Comparison of ENCODE assay signal across 21 cellular contexts in genomic region chr11:13313005-13313819, GRCh38. TPM values are rescaled to one million over a fixed set of nuclear protein-coding genes. Genes with fewer than 3 reads are reported as not detected.
DNase-seq lines count a peak whose midpoint lies in the region; TF ChIP-seq lines count a peak whose summit lies in the region.
"Had no signal": no experiment of that assay in that cellular context is flagged by ENCODE, and none has a peak within 500 bp of the region (broad histone marks: within the 10 kb centered on the region; RNA-seq: fewer than 3 reads in every experiment).

No MANE protein-coding gene starts in this region.

- peaks cover 5 to 62% (median 24%) of the 10 kb centered on the region in 3 donors for H3K36me3 Mint-ChIP-seq in CD8-positive, alpha-beta memory T cell
- no peaks in the 10 kb centered on the region for H3K36me3 Mint-ChIP-seq in nephron progenitor cell (ENCODE audit: low read depth)

- H3K36me3 ChIP-seq in CD8-positive, alpha-beta memory T cell (ENCODE audit: insufficient read depth, low read length): peaks cover 4% of the 10 kb centered on the region
- H3K36me3 ChIP-seq: brain microvascular endothelial cell, sigmoid colon, suprapubic skin had no signal

- no peak for DNase-seq in CD8-positive, alpha-beta memory T cell
- DNase-seq in HT1080 (ENCODE audit: low read depth) (peak; percentile 57), epithelial cell of esophagus (ENCODE audit: low read depth) (peak; percentile 71), nephron progenitor cell (no peak), C1 segment of cervical spinal cord (lab: John Stamatoyannopoulos, UW) (no peak), cerebellar nuclear complex (lab: John Stamatoyannopoulos, UW) (no peak), NCI-H526 (lab: John Stamatoyannopoulos, UW) (no peak)
- DNase-seq: activated CD4-positive, alpha-beta T cell treated with anti-CD3 and anti-CD28 coated beads for 4 hours; brain microvascular endothelial cell; DMS53; endodermal cell; left ventricle myocardium inferior; mucosa of descending colon; NCI-H1092 treated with DMSO at 0.1 percent for 48 hours; NCI-H2029; NCI-H2227 treated with DMSO at 0.1 percent for 48 hours; sigmoid colon had no signal

- H3K27me3 ChIP-seq in CD8-positive, alpha-beta memory T cell (ENCODE audit: insufficient read depth, low read length, poor library complexity, severe bottlenecking): no peaks in the 10 kb centered on the region
- H3K27me3 ChIP-seq: brain microvascular endothelial cell, sigmoid colon, suprapubic skin had no signal

- H3K27me3 Mint-ChIP-seq in CD8-positive, alpha-beta memory T cell: no peaks in the 10 kb centered on the region
- peaks cover 3% of the 10 kb centered on the region for H3K27me3 Mint-ChIP-seq in nephron progenitor cell (ENCODE audit: low read depth, poor library complexity)

- H3K4me3 ChIP-seq in CD8-positive, alpha-beta memory T cell (ENCODE audit: low read length): no peak overlapping the region
- no peak overlapping the region for H3K4me3 ChIP-seq in epithelial cell of esophagus (ENCODE audit: low read length)
- H3K4me3 ChIP-seq: coronary artery, left ventricle myocardium inferior, mucosa of descending colon, PC-9, sigmoid colon, suprapubic skin had no signal

- no peaks in the 10 kb centered on the region for H3K9me3 ChIP-seq in CD8-positive, alpha-beta memory T cell (ENCODE audit: low read length)
- H3K9me3 ChIP-seq: left ventricle myocardium inferior, mucosa of descending colon, sigmoid colon, suprapubic skin had no signal

- TF ChIP-seq CTCF in epithelial cell of esophagus (IDR thresholded peaks at IDR 0.05; ENCODE audit: insufficient read depth, low read depth, low read length, missing control alignments) (no peak), nephron progenitor cell (IDR thresholded peaks at IDR 0.05) (no peak)

- no peaks in the 10 kb centered on the region for H3K9me3 Mint-ChIP-seq in CD8-positive, alpha-beta memory T cell
- no peaks in the 10 kb centered on the region for H3K9me3 Mint-ChIP-seq in nephron progenitor cell
- H3K9me3 Mint-ChIP-seq: endodermal cell had no signal

- peaks cover 61% of the 10 kb centered on the region for H3K4me1 ChIP-seq in CD8-positive, alpha-beta memory T cell (ENCODE audit: insufficient read depth, low read length)

- H3K4me3 Mint-ChIP-seq in CD8-positive, alpha-beta memory T cell: peak overlapping the region in 2 of 7 donors; percentile 15 to 45
- no peak overlapping the region for H3K4me3 Mint-ChIP-seq in nephron progenitor cell
- H3K4me3 Mint-ChIP-seq: endodermal cell, neural crest cell had no signal

- POLR2A ChIA-PET in CD8-positive, alpha-beta memory T cell (lab: Charles Lee): no interaction called here

- peaks cover 0 to 88% (median 81%) of the 10 kb centered on the region in 3 donors for H3K4me1 Mint-ChIP-seq in CD8-positive, alpha-beta memory T cell
- peaks cover 31% of the 10 kb centered on the region for H3K4me1 Mint-ChIP-seq in nephron progenitor cell

- H3K27ac Mint-ChIP-seq in CD8-positive, alpha-beta memory T cell: peak overlapping the region in 6 of 8 donors; percentile 9 to 68 (median 61)
- H3K27ac Mint-ChIP-seq in nephron progenitor cell: peak overlapping the region; percentile 24
- H3K27ac Mint-ChIP-seq: endodermal cell had no signal

- no peak overlapping the region for H3K27ac ChIP-seq in CD8-positive, alpha-beta memory T cell (ENCODE audit: low read depth, low read length)
- H3K27ac ChIP-seq: brain microvascular endothelial cell, coronary artery, left ventricle myocardium inferior, PC-9, sigmoid colon, suprapubic skin had no signal

- CTCF ChIA-PET in CD8-positive, alpha-beta memory T cell (lab: Charles Lee): interaction anchor here (1.4 kb wide), 1 partner anchor 22 kb away, joined by 9 read pairs; no protein-coding TSS in a partner anchor

RNA-seq across cellular contexts. Expression of gene BMAL1, which starts 35.6 kb away (rescaled TPM):
- total RNA-seq in CD8-positive, alpha-beta memory T cell: 10 to 100 TPM; 25.2 to 29.4 TPM
- 29.2 TPM for polyA plus RNA-seq in CD8-positive, alpha-beta memory T cell
- 12.9 and 18.5 TPM in 2 replicates for total RNA-seq in HT1080 (2014; rRNA removed; shearing (Covaris generic))
- polyA plus RNA-seq in HT1080 (2015; cell fraction: cytosol; rRNA removed): 7.5 and 9.3 TPM in 2 replicates
- polyA plus RNA-seq in HT1080 (2015; cell fraction: nucleus; rRNA removed): 14.7 and 16.0 TPM in 2 replicates

Comparison
In these comparisons a context has a peak if more than half of its experiments do, and no peak if none do; other contexts are left out.
1. DNase-seq: peak in HT1080 (single experiment) and epithelial cell of esophagus (single experiment); none in CD8-positive, alpha-beta memory T cell (0 of 5), nephron progenitor cell (single experiment), C1 segment of cervical spinal cord (0 of 14), cerebellar nuclear complex (0 of 2) and NCI-H526 (0 of 2).